Comparison of ENCODE assay signal across 16 cellular contexts in the genomic region with DNA sequence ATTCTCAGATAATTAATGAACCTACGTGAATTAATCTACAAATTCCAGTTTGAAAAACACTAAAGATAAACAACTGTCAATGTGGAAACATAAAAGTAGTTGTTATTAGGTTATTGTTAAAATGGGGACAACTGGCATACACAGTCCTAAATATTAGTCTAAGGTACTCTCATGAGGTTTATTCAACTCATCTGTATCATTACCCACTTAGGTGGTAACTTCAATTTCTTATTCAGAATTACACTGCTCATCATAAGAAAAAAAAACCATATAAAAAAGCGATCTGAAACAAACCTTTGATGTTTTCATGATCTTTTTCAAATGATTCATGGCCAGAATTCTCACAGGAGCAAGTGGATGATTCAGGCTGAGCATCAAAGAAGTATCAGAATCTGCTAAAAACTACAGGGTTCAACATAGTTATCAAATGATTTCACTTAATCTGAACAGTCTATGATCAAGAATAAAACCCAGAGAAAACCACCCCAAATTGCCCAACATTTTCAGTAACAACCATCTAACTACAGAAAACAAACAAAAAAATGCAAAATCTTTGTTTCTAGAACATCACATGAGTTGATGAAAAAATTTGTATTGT. TPM values are rescaled to one million over a fixed set of nuclear protein-coding genes. Genes with fewer than 3 reads are reported as not detected.
DNase-seq lines count a peak whose midpoint lies in the region.
"Had no signal": no experiment of that assay in that cellular context is flagged by ENCODE, and none has a peak within 500 bp of the region (broad histone marks: within the 10 kb centered on the region; RNA-seq: fewer than 3 reads in every experiment).

No MANE protein-coding gene starts in this region.

- peaks cover 6 to 99% of the 10 kb centered on the region in 2 experiments for H3K36me3 ChIP-seq in mesenchymal stem cell (ENCODE audit: control insufficient read depth in 1 of 2, insufficient read depth in 2 of 2, low read depth in 1 of 2, low read length in 2 of 2)

- no peak overlapping the region for H3K4ac ChIP-seq in mesenchymal stem cell (ENCODE audit: low read depth in 1 of 2, low read length in 2 of 2)

- no peak overlapping the region for H3K14ac ChIP-seq in mesenchymal stem cell (ENCODE audit: low read length in 2 of 2)

- peak overlapping the region; percentile 64 for H3K27ac Mint-ChIP-seq in activated T-cell treated with anti-CD3 and anti-CD28 coated beads, Interleukin-2, amount 50 U/mL, for 24 hours
- H3K27ac Mint-ChIP-seq in activated naive CD8-positive, alpha-beta T cell = peak overlapping the region; percentile 19
- H3K27ac Mint-ChIP-seq in activated naive CD8-positive, alpha-beta T cell treated with anti-CD3 and anti-CD28 coated beads for 36 hours = no peak overlapping the region
- H3K27ac Mint-ChIP-seq: B cell; CD8-positive, alpha-beta T cell; H9 had no signal

- no peak overlapping the region for H2AFZ ChIP-seq in mesenchymal stem cell (ENCODE audit: low read depth, low read length)

- no peaks in the 10 kb centered on the region for H3K27me3 ChIP-seq in mesenchymal stem cell (ENCODE audit: control insufficient read depth in 1 of 2, insufficient read depth in 1 of 2, low read length in 2 of 2)
- H3K27me3 ChIP-seq: BLaER1 treated with 17β-estradiol and CSF1 and Interleukin-3, amounts not matched to agents 10 nM and 100 nM had no signal

- no peak overlapping the region for H3K23ac ChIP-seq in mesenchymal stem cell (ENCODE audit: low read length in 2 of 2)

- H2AK5ac ChIP-seq in mesenchymal stem cell (ENCODE audit: low read length, severe bottlenecking) = no peak overlapping the region

- no peak overlapping the region for H3K4me3 ChIP-seq in mesenchymal stem cell (ENCODE audit: insufficient read depth in 1 of 2, low read depth in 1 of 2, low read length in 2 of 2)
- H3K4me3 ChIP-seq: BLaER1 treated with 17β-estradiol and CSF1 and Interleukin-3, amounts not matched to agents 10 nM and 100 nM; GM12878 had no signal

- H4K91ac ChIP-seq in mesenchymal stem cell (ENCODE audit: low read length) = no peak overlapping the region

- WGBS in mesenchymal stem cell = 100% methylated on average over 1 of the region's 2 CpGs

- no peak overlapping the region for H3K4me3 Mint-ChIP-seq in activated T-cell treated with anti-CD3 and anti-CD28 coated beads, Interleukin-2, amount 50 U/mL, for 24 hours
- no peak overlapping the region for H3K4me3 Mint-ChIP-seq in activated naive CD8-positive, alpha-beta T cell
- H3K4me3 Mint-ChIP-seq in activated naive CD8-positive, alpha-beta T cell treated with anti-CD3 and anti-CD28 coated beads for 36 hours = no peak overlapping the region
- H3K4me3 Mint-ChIP-seq: B cell; CD8-positive, alpha-beta T cell; H9 had no signal

- no peak overlapping the region for H3K18ac ChIP-seq in mesenchymal stem cell (ENCODE audit: low read depth in 1 of 2, low read length in 2 of 2)

- H3K4me1 Mint-ChIP-seq in activated T-cell treated with anti-CD3 and anti-CD28 coated beads, Interleukin-2, amount 50 U/mL, for 24 hours (ENCODE audit: low read depth) = peaks cover 40% of the 10 kb centered on the region
- H3K4me1 Mint-ChIP-seq in activated naive CD8-positive, alpha-beta T cell (ENCODE audit: low read depth) = peaks cover 19% of the 10 kb centered on the region
- peaks cover 8% of the 10 kb centered on the region for H3K4me1 Mint-ChIP-seq in activated naive CD8-positive, alpha-beta T cell treated with anti-CD3 and anti-CD28 coated beads for 36 hours
- H3K4me1 Mint-ChIP-seq: B cell, H9 had no signal

- no peak overlapping the region for H3K4me2 ChIP-seq in mesenchymal stem cell (ENCODE audit: low read length, poor library complexity, severe bottlenecking)
- H3K4me2 ChIP-seq: BLaER1 treated with 17β-estradiol and CSF1 and Interleukin-3, amounts not matched to agents 10 nM and 100 nM had no signal

- H3K9me3 Mint-ChIP-seq in activated T-cell treated with anti-CD3 and anti-CD28 coated beads, Interleukin-2, amount 50 U/mL, for 24 hours = no peaks in the 10 kb centered on the region
- no peaks in the 10 kb centered on the region for H3K9me3 Mint-ChIP-seq in activated naive CD8-positive, alpha-beta T cell (ENCODE audit: low read depth)
- H3K9me3 Mint-ChIP-seq in activated naive CD8-positive, alpha-beta T cell treated with anti-CD3 and anti-CD28 coated beads for 36 hours = no peaks in the 10 kb centered on the region
- H3K9me3 Mint-ChIP-seq: CD8-positive, alpha-beta T cell; H9 had no signal

- no peak overlapping the region for H4K8ac ChIP-seq in mesenchymal stem cell (ENCODE audit: low read length)

- no peak overlapping the region for H2BK15ac ChIP-seq in mesenchymal stem cell (ENCODE audit: low read depth, poor library complexity, severe bottlenecking)

- no peak overlapping the region for H2BK12ac ChIP-seq in mesenchymal stem cell (ENCODE audit: low read length in 2 of 2)

- H3K4me1 ChIP-seq in mesenchymal stem cell (ENCODE audit: control insufficient read depth, insufficient read depth, low read depth, low read length) = no peaks in the 10 kb centered on the region
- H3K4me1 ChIP-seq: BLaER1 treated with 17β-estradiol and CSF1 and Interleukin-3, amounts not matched to agents 10 nM and 100 nM had no signal

- H2BK5ac ChIP-seq in mesenchymal stem cell (ENCODE audit: low read depth, low read length, poor library complexity, severe bottlenecking) = no peak overlapping the region

- peak overlapping the region; percentile 49 for H3K9ac ChIP-seq in mesenchymal stem cell (ENCODE audit: low read length)
- H3K9ac ChIP-seq: BLaER1 treated with 17β-estradiol and CSF1 and Interleukin-3, amounts not matched to agents 10 nM and 100 nM had no signal

- peaks cover 10% of the 10 kb centered on the region for H3K79me1 ChIP-seq in mesenchymal stem cell (replicated peaks; ENCODE audit: low read length, poor library complexity, severe bottlenecking)

- H3K36me3 Mint-ChIP-seq in activated T-cell treated with anti-CD3 and anti-CD28 coated beads, Interleukin-2, amount 50 U/mL, for 24 hours (ENCODE audit: low read depth) = peaks cover 94% of the 10 kb centered on the region
- H3K36me3 Mint-ChIP-seq in activated naive CD8-positive, alpha-beta T cell = peaks cover 13% of the 10 kb centered on the region
- peaks cover 24% of the 10 kb centered on the region for H3K36me3 Mint-ChIP-seq in activated naive CD8-positive, alpha-beta T cell treated with anti-CD3 and anti-CD28 coated beads for 36 hours

- no peak overlapping the region for H2BK120ac ChIP-seq in mesenchymal stem cell (ENCODE audit: low read depth, low read length)

- H3K27me3 Mint-ChIP-seq in activated T-cell treated with anti-CD3 and anti-CD28 coated beads, Interleukin-2, amount 50 U/mL, for 24 hours = no peaks in the 10 kb centered on the region
- H3K27me3 Mint-ChIP-seq in activated naive CD8-positive, alpha-beta T cell = no peaks in the 10 kb centered on the region
- no peaks in the 10 kb centered on the region for H3K27me3 Mint-ChIP-seq in activated naive CD8-positive, alpha-beta T cell treated with anti-CD3 and anti-CD28 coated beads for 36 hours
- H3K27me3 Mint-ChIP-seq: B cell had no signal

- no peak for DNase-seq in activated T-cell treated with anti-CD3 and anti-CD28 coated beads, Interleukin-2, amount 50 U/mL, for 24 hours
- DNase-seq in activated T-cell treated with anti-CD3 and anti-CD28 coated beads for 4 hours (no peak), mesenchymal stem cell (no peak)
- no peak for DNase-seq in activated naive CD8-positive, alpha-beta T cell treated with anti-CD3 and anti-CD28 coated beads for 36 hours
- no peak for DNase-seq in effector CD8-positive, alpha-beta T cell (lab: John Stamatoyannopoulos, UW)
- DNase-seq: Calu3; CD8-positive, alpha-beta T cell; DMS 273 treated with DMSO at 0.1 percent for 48 hours; DMS53; DND-41; EL; H9 had no signal

- no peak overlapping the region for H3K27ac ChIP-seq in mesenchymal stem cell (ENCODE audit: low read length, poor library complexity, severe bottlenecking)
- H3K27ac ChIP-seq: BLaER1 treated with 17β-estradiol and CSF1 and Interleukin-3, amounts not matched to agents 10 nM and 100 nM had no signal

- no peaks in the 10 kb centered on the region for H3K9me3 ChIP-seq in mesenchymal stem cell (ENCODE audit: control insufficient read depth, low read length)
- H3K9me3 ChIP-seq: BLaER1 treated with 17β-estradiol and CSF1 and Interleukin-3, amounts not matched to agents 10 nM and 100 nM had no signal

RNA-seq across cellular contexts. Expression of a gene that starts 13.7 kb away (rescaled TPM):
- total RNA-seq in activated naive CD8-positive, alpha-beta T cell treated with anti-CD3 and anti-CD28 coated beads for 36 hours = 100 to 1,000 TPM; 101 TPM
- polyA plus RNA-seq in mesenchymal stem cell (2013, experiment 1 of 2) = 9.3 TPM
- 8.7 TPM for polyA plus RNA-seq in mesenchymal stem cell (2013, experiment 2 of 2)
